Comparison of ENCODE assay signal across 1 cellular context in the genomic region with DNA sequence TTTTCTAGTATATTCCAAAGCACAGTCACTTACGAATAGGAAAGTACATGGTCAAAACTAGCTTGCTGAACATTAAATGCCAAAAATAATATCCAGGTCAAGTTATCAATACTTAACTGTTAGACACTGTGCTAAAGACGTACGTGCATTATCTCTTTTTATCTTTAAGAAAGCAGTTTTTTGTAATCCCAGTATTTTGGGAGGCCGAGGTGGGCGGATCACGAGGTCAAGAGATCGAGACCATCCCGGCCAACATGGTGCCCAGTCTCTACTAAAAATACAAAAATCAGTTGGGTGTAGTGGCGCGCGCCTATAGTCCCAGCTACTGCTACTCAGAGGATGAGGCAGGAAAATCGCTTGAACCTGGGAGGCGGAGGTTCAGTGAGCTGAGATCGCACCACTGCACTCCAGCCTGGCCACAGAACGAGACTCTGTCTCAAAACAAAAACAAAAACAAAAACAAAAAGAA.
TF ChIP-seq lines count a peak whose summit lies in the region.

No MANE protein-coding gene starts in this region.

TF ChIP-seq in GM23338, 12 proteins besides CTCF, POLR2A, EP300 and RAD21 (continued from another document):
- TF ChIP-seq, protein P1, sequence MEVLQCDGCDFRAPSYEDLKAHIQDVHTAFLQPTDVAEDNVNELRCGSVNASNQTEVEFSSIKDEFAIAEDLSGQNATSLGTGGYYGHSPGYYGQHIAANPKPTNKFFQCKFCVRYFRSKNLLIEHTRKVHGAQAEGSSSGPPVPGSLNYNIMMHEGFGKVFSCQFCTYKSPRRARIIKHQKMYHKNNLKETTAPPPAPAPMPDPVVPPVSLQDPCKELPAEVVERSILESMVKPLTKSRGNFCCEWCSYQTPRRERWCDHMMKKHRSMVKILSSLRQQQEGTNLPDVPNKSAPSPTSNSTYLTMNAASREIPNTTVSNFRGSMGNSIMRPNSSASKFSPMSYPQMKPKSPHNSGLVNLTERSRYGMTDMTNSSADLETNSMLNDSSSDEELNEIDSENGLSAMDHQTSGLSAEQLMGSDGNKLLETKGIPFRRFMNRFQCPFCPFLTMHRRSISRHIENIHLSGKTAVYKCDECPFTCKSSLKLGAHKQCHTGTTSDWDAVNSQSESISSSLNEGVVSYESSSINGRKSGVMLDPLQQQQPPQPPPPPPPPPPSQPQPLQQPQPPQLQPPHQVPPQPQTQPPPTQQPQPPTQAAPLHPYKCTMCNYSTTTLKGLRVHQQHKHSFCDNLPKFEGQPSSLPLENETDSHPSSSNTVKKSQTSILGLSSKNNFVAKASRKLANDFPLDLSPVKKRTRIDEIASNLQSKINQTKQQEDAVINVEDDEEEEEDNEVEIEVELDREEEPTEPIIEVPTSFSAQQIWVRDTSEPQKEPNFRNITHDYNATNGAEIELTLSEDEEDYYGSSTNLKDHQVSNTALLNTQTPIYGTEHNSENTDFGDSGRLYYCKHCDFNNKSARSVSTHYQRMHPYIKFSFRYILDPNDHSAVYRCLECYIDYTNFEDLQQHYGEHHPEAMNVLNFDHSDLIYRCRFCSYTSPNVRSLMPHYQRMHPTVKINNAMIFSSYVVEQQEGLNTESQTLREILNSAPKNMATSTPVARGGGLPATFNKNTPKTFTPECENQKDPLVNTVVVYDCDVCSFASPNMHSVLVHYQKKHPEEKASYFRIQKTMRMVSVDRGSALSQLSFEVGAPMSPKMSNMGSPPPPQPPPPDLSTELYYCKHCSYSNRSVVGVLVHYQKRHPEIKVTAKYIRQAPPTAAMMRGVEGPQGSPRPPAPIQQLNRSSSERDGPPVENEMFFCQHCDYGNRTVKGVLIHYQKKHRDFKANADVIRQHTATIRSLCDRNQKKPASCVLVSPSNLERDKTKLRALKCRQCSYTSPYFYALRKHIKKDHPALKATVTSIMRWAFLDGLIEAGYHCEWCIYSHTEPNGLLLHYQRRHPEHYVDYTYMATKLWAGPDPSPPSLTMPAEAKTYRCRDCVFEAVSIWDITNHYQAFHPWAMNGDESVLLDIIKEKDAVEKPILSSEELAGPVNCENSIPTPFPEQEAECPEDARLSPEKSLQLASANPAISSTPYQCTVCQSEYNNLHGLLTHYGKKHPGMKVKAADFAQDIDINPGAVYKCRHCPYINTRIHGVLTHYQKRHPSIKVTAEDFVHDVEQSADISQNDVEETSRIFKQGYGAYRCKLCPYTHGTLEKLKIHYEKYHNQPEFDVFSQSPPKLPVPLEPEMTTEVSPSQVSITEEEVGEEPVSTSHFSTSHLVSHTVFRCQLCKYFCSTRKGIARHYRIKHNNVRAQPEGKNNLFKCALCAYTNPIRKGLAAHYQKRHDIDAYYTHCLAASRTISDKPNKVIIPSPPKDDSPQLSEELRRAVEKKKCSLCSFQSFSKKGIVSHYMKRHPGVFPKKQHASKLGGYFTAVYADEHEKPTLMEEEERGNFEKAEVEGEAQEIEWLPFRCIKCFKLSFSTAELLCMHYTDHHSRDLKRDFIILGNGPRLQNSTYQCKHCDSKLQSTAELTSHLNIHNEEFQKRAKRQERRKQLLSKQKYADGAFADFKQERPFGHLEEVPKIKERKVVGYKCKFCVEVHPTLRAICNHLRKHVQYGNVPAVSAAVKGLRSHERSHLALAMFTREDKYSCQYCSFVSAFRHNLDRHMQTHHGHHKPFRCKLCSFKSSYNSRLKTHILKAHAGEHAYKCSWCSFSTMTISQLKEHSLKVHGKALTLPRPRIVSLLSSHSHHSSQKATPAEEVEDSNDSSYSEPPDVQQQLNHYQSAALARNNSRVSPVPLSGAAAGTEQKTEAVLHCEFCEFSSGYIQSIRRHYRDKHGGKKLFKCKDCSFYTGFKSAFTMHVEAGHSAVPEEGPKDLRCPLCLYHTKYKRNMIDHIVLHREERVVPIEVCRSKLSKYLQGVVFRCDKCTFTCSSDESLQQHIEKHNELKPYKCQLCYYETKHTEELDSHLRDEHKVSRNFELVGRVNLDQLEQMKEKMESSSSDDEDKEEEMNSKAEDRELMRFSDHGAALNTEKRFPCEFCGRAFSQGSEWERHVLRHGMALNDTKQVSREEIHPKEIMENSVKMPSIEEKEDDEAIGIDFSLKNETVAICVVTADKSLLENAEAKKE (CRISPR knock-in tag; IDR thresholded peaks at IDR 0.05): no peak
- TF ChIP-seq JUNB (IDR thresholded peaks at IDR 0.05; ENCODE audit: unreplicated experiment) (no peak), ZNF331 (CRISPR knock-in tag; IDR thresholded peaks at IDR 0.05; ENCODE audit: low read depth) (no peak), EZH2phosphoT487 (IDR thresholded peaks at IDR 0.05; ENCODE audit: unreplicated experiment) (no peak)
- TF ChIP-seq, protein P2, sequence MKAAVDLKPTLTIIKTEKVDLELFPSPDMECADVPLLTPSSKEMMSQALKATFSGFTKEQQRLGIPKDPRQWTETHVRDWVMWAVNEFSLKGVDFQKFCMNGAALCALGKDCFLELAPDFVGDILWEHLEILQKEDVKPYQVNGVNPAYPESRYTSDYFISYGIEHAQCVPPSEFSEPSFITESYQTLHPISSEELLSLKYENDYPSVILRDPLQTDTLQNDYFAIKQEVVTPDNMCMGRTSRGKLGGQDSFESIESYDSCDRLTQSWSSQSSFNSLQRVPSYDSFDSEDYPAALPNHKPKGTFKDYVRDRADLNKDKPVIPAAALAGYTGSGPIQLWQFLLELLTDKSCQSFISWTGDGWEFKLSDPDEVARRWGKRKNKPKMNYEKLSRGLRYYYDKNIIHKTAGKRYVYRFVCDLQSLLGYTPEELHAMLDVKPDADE (IDR thresholded peaks at IDR 0.05): no peak
TF ChIP-seq in GM23338: peak in this region for 0.
